ENCODE assay signal across 8 cellular contexts in the genomic region with DNA sequence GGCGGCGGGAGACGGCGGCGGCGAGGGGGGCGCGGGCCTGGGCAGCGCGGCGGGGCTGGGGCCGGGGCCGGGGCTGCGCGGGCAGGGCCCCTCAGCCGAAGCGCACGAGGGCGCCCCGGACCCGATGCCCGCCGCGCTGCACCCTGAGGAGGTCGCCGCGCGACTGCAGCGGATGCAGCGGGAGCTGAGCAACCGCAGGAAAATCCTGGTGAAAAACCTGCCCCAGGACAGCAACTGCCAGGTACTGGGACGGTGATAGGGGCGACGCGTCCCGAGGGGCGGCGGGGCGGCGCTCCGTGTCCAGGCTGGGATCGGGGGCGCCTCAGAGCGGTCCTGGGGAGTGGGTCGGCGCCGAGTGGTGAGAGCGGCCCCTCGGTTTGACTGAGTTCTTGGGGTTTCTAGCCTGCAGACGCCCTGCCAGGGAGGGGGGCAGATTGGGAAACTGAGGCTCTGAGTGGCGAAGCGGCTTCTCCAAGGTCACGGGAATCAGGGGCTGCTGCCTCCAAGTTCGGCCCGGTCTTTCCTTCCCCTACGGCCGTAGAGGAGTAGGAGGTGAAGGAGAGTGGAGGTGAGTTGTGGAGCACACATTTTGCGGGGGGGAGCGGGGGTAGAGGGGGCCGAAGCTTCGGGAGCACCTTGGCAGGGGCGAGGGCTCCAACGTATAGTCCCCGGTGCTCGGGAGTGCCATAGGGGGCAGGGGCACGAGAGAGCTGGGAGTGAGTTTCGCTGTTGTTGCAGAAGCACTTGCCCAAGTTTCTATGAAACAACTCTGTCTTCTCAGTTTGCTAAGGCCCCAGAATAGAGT. TPM values are rescaled to one million over a fixed set of nuclear protein-coding genes. Genes with fewer than 3 reads are reported as not detected.
DNase-seq lines count a peak whose midpoint lies in the region; ATAC-seq and TF ChIP-seq lines count a peak whose summit lies in the region.

No MANE protein-coding gene starts in this region.

- DNase-seq in NCI-H2107 (lab: John Stamatoyannopoulos, UW) (peak; percentile 13), NCI-H2107 treated with DMSO at 0.1 percent for 48 hours (lab: John Stamatoyannopoulos, UW; ENCODE audit: unreplicated experiment) (no peak), SJSA1 (ENCODE audit: low read depth in 1 of 2, low spot score in 2 of 2) (no peak), body of pancreas (peak; percentile 18 to 43 (median 28)), sigmoid colon (peak; percentile 73), mesenteric fat pad (ENCODE audit: low spot score) (no peak)

- H3K4me1 ChIP-seq in SJSA1 (replicated peaks) (peaks cover 12% of the 10 kb centered on the region), body of pancreas (peaks cover 16% of the 10 kb centered on the region), sigmoid colon (peaks cover 0 to 34% (median 25%) of the 10 kb centered on the region in 4 donors)

- H3K36me3 ChIP-seq in SJSA1, result no peaks in the 10 kb centered on the region
- no peaks in the 10 kb centered on the region for H3K36me3 ChIP-seq in body of pancreas (replicated peaks in 1 of 2; ENCODE audit: insufficient read depth in 1 of 2, low read depth in 2 of 2)
- no peaks in the 10 kb centered on the region for H3K36me3 ChIP-seq in sigmoid colon

- peak in 2 of 3 donors; percentile 41 to 54 for TF ChIP-seq POLR2A in body of pancreas (IDR thresholded peaks at IDR 0.05)
- TF ChIP-seq POLR2A in sigmoid colon (IDR thresholded peaks at IDR 0.05), result no peak

- H3K27me3 ChIP-seq in SJSA1 (replicated peaks) (peaks cover 37% of the 10 kb centered on the region), body of pancreas (no peaks in the 10 kb centered on the region), sigmoid colon (no peaks in the 10 kb centered on the region)

- H3K27ac ChIP-seq in SJSA1 (no peak overlapping the region), body of pancreas (peak overlapping the region; percentile 35 to 90 (median 84)), sigmoid colon (peak overlapping the region; percentile 83 to 91 (median 90))

- TF ChIP-seq CTCF in body of pancreas (IDR thresholded peaks at IDR 0.05), result no peak
- TF ChIP-seq CTCF in sigmoid colon (IDR thresholded peaks at IDR 0.05), result no peak

- intact Hi-C loops in body of pancreas (cut with DNase I), result no loop called here
- intact Hi-C loops in sigmoid colon (cut with DNase I), result loop anchor here (5.0 kb wide), 2 partner anchors 273 to 322 kb away; a partner anchor contains a TSS

- TF ChIP-seq EP300 in sigmoid colon (IDR thresholded peaks at IDR 0.05), result no peak

- no peaks in the 10 kb centered on the region for H3K9me3 ChIP-seq in SJSA1 (replicated peaks)
- H3K9me3 ChIP-seq in body of pancreas, result no peaks in the 10 kb centered on the region
- no peaks in the 10 kb centered on the region for H3K9me3 ChIP-seq in sigmoid colon

- peak overlapping the region; percentile 39 for H3K4me3 ChIP-seq in SJSA1
- H3K4me3 ChIP-seq in body of pancreas, result peak overlapping the region; percentile 52 to 92
- H3K4me3 ChIP-seq in iPS-11a (ENCODE audit: low read depth, low read length), result peak overlapping the region; percentile 65
- H3K4me3 ChIP-seq in sigmoid colon, result peak overlapping the region; percentile 74 to 91 (median 82)

- WGBS in body of pancreas, 2 donors, result 0% methylated on average over 18 to 57 of the region's 67 CpGs
- WGBS in sigmoid colon, 2 donors, result 1% methylated on average over 67 of the region's 67 CpGs

- peak; percentile 28 for ATAC-seq in HG02884 (IDR thresholded peaks at IDR 0.05; ENCODE audit: unreplicated experiment)
- ATAC-seq in body of pancreas, result peak; percentile 31

RNA-seq across cellular contexts. Expression of a gene that starts 0.5 kb away (rescaled TPM):
- 0.31 and 0.47 TPM in 2 replicates for total RNA-seq in SJSA1 (2014; rRNA removed; shearing (Covaris generic))
- total RNA-seq in body of pancreas (1 to 10 TPM; 6.9 to 8.8 TPM), sigmoid colon (10 to 100 TPM; 12.7 to 22.2 (median 17.4) TPM), mesenteric fat pad (3.5 TPM)
- polyA plus RNA-seq in sigmoid colon, result 10 to 100 TPM; 11.9 to 48.8 (median 33.0) TPM

Comparison
In these comparisons a context has a peak if more than half of its experiments do, and no peak if none do; other contexts are left out.
1. DNase-seq: peak in NCI-H2107 (single experiment), body of pancreas (4 of 4) and sigmoid colon (single experiment); none in NCI-H2107 treated with DMSO at 0.1 percent for 48 hours (single experiment), SJSA1 (0 of 2) and mesenteric fat pad (single experiment).
2. POLR2A ChIP-seq: peak in body of pancreas (2 of 3); none in sigmoid colon (0 of 2).
3. Peak in every context shown above with its lines, with median percentiles within 50 percentile points of each other: H3K4me3 ChIP-seq.